Comparison of ENCODE assay signal across 8 cellular contexts in genomic region chr3:125375950-125376679, GRCh38. TPM values are rescaled to one million over a fixed set of nuclear protein-coding genes. Genes with fewer than 3 reads are reported as not detected.
DNase-seq lines count a peak whose midpoint lies in the region; ATAC-seq and TF ChIP-seq lines count a peak whose summit lies in the region.

No MANE protein-coding gene starts in this region.

- no peaks in the 10 kb centered on the region for H3K27me3 ChIP-seq in GM06990 (replicated peaks; ENCODE audit: control insufficient read depth, insufficient read depth, low read length)
- no peaks in the 10 kb centered on the region for H3K27me3 ChIP-seq in adrenal gland
- no peaks in the 10 kb centered on the region for H3K27me3 ChIP-seq in left lung
- no peaks in the 10 kb centered on the region for H3K27me3 ChIP-seq in transverse colon

- DNase-seq in GM06990 (ENCODE audit: extremely low read depth, insufficient read length) (no peak), NB4 (ENCODE audit: low read depth) (no peak), adrenal gland (no peak), left lung (no peak), transverse colon (no peak), GDM1 (lab: John Stamatoyannopoulos, UW) (no peak), globus pallidus (ENCODE audit: low spot score) (no peak)

- TF ChIP-seq EP300 in transverse colon (IDR thresholded peaks at IDR 0.05; ENCODE audit: low read depth): no peak

- H3K9me3 ChIP-seq in adrenal gland (replicated peaks in 1 of 3): no peaks in the 10 kb centered on the region
- no peaks in the 10 kb centered on the region for H3K9me3 ChIP-seq in left lung
- H3K9me3 ChIP-seq in transverse colon: no peaks in the 10 kb centered on the region

- TF ChIP-seq POLR2A in NB4 (IDR thresholded peaks at IDR 0.05; ENCODE audit: extremely low read depth, insufficient read length) (no peak), adrenal gland (IDR thresholded peaks at IDR 0.05) (no peak), transverse colon (IDR thresholded peaks at IDR 0.05) (no peak)

- H3K4me1 ChIP-seq in adrenal gland (replicated peaks in 1 of 2) (peaks cover 16 to 17% of the 10 kb centered on the region in 2 donors), left lung (peaks cover 5 to 35% of the 10 kb centered on the region in 2 donors), transverse colon (peaks cover 11 to 20% (median 19%) of the 10 kb centered on the region in 4 donors)

- ATAC-seq in left lung: no peak
- no peak for ATAC-seq in GM18517 (IDR thresholded peaks at IDR 0.05; ENCODE audit: unreplicated experiment)

- H3K4me3 ChIP-seq in GM06990 (replicated peaks; ENCODE audit: low read depth, low read length) (peak overlapping the region; percentile 81), NB4 (ENCODE audit: low read depth, low read length) (peak overlapping the region; percentile 96), adrenal gland (peak overlapping the region; percentile 31 to 95 (median 60)), left lung (peak overlapping the region; percentile 79 to 84), transverse colon (peak overlapping the region; percentile 59 to 91 (median 87))

- H3K27ac ChIP-seq in adrenal gland: peak overlapping the region; percentile 81 to 97 (median 93)
- peak overlapping the region; percentile 91 to 92 for H3K27ac ChIP-seq in left lung
- peak overlapping the region; percentile 92 to 93 (median 93) for H3K27ac ChIP-seq in transverse colon

- in situ Hi-C loops in transverse colon (cut with MboI; ENCODE audit: low pct_ligation_motif_present in 1 of 4, low pct_unique_long_range_greater_than_20kb in 1 of 4, low sequenced_read_pairs in 3 of 4): no loop called here

- 39 to 46% (median 44%) methylated on average over 10 of the region's 10 CpGs for WGBS in adrenal gland, 4 donors
- 43 to 54% methylated on average over 10 of the region's 10 CpGs for WGBS in transverse colon (ENCODE audit: low coverage in 1 of 2), 2 donors

- TF ChIP-seq CTCF in GM06990 (IDR thresholded peaks at IDR 0.05; ENCODE audit: insufficient read depth, low read length, poor library complexity, severe bottlenecking) (no peak), NB4 (IDR thresholded peaks at IDR 0.05; ENCODE audit: low read depth, low read length) (no peak), adrenal gland (IDR thresholded peaks at IDR 0.05) (no peak), left lung (IDR thresholded peaks at IDR 0.05) (no peak), transverse colon (IDR thresholded peaks at IDR 0.05) (no peak)

- H3K36me3 ChIP-seq in GM06990 (ENCODE audit: control insufficient read depth, insufficient read depth, low read length) (no peaks in the 10 kb centered on the region), adrenal gland (replicated peaks in 1 of 2) (no peaks in the 10 kb centered on the region), left lung (no peaks in the 10 kb centered on the region), transverse colon (no peaks in the 10 kb centered on the region)

- intact Hi-C loops in adrenal gland (cut with DNase I): no loop called here
- intact Hi-C loops in left lung (cut with DNase I): no loop called here
- intact Hi-C loops in transverse colon (cut with DNase I; ENCODE audit: low total_unique reads): loop anchor here (2.0 to 10.0 kb wide), 2 partner anchors 71 to 381 kb away; no protein-coding TSS in a partner anchor

RNA-seq across cellular contexts. Expression of gene ZNF148, which starts 1.0 kb away (rescaled TPM):
- 10 to 100 TPM; 17.4 to 58.2 (median 37.2) TPM for total RNA-seq in adrenal gland
- 10 to 100 TPM in 1 of 3 donors, 1 to 10 TPM in 2; 3.0 to 30.4 (median 4.9) TPM for polyA plus RNA-seq in adrenal gland
- total RNA-seq in left lung: 10 to 100 TPM; 44.3 to 44.9 TPM
- 10 to 100 TPM; 23.6 to 30.3 (median 27.6) TPM for total RNA-seq in transverse colon
